ENCODE assay signal across 8 cellular contexts in genomic region chr15:75577401-75578205, GRCh38. TPM values are rescaled to one million over a fixed set of nuclear protein-coding genes. Genes with fewer than 3 reads are reported as not detected.
A peak's percentile ranks its signal among the peaks of the same experiment; 100 is the strongest.
DNase-seq lines count a peak whose midpoint lies in the region; ATAC-seq and TF ChIP-seq lines count a peak whose summit lies in the region.

No MANE protein-coding gene starts in this region.

- H3K18ac ChIP-seq in trophoblast cell (ENCODE audit: low read length), result no peak overlapping the region

- peak overlapping the region; percentile 98 for H3K4me3 ChIP-seq in BE2C (ENCODE audit: low read depth, low read length)
- H3K4me3 ChIP-seq in foreskin fibroblast (ENCODE audit: low read depth in 1 of 2, low read length in 2 of 2), result peak overlapping the region; percentile 69 to 81
- peak overlapping the region; percentile 90 for H3K4me3 ChIP-seq in trophoblast cell (ENCODE audit: low read depth, low read length)

- no peak overlapping the region for H2AK5ac ChIP-seq in trophoblast cell (ENCODE audit: low read length)

- no CpG with 5 or more reads among the region's 13 CpGs for WGBS in trophoblast cell (ENCODE audit: extremely low coverage, insufficient coverage, insufficient read length)

- CTCF ChIA-PET in activated CD4-positive, alpha-beta memory T cell treated with anti-CD3 and anti-CD28 coated beads for 36 hours (lab: Charles Lee), result interaction anchor here (1.0 to 4.2 kb wide), 7 partner anchors 13 to 209 kb away, joined by 5 to 19 read pairs (median 12); partner anchors contain the start of genes IMP3, MAN2C1 and SIN3A

- no peaks in the 10 kb centered on the region for H3K27me3 Mint-ChIP-seq in activated CD4-positive, alpha-beta memory T cell treated with anti-CD3 and anti-CD28 coated beads for 36 hours

- no peak for ATAC-seq in GM21390 (IDR thresholded peaks at IDR 0.05; ENCODE audit: unreplicated experiment)

- no peak for DNase-seq in BE2C
- peak; percentile 8 for DNase-seq in HK-2 (ENCODE audit: unreplicated experiment)
- peak; percentile 13 for DNase-seq in activated CD4-positive, alpha-beta memory T cell treated with anti-CD3 and anti-CD28 coated beads for 36 hours
- peak in 1 of 2 donors; percentile 37 for DNase-seq in foreskin fibroblast
- peak; percentile 63 to 97 for DNase-seq in trophoblast cell
- no peak for DNase-seq in NCI-H446 (lab: John Stamatoyannopoulos, UW)
- DNase-seq in HUDEP-2 (lab: John Stamatoyannopoulos, UW; ENCODE audit: unreplicated experiment in 76 of 76), result no peak

- H4K12ac ChIP-seq in trophoblast cell (ENCODE audit: low read depth, low read length), result peak overlapping the region; percentile 50

- no peak overlapping the region for H3K27ac ChIP-seq in trophoblast cell (ENCODE audit: low read depth, low read length)

- H3K4me1 Mint-ChIP-seq in activated CD4-positive, alpha-beta memory T cell treated with anti-CD3 and anti-CD28 coated beads for 36 hours (ENCODE audit: low read depth), result peaks cover 30% of the 10 kb centered on the region

- no peak for TF ChIP-seq CTCF in BE2C (IDR thresholded peaks at IDR 0.05; ENCODE audit: low read depth, low read length)
- no peak for TF ChIP-seq CTCF in foreskin fibroblast (IDR thresholded peaks at IDR 0.05; ENCODE audit: low read depth, low read length)

- H2AFZ ChIP-seq in trophoblast cell (ENCODE audit: insufficient read depth, low read length, poor library complexity), result peak overlapping the region; percentile 28

- peak overlapping the region; percentile 20 for H2BK120ac ChIP-seq in trophoblast cell (ENCODE audit: insufficient read depth, low read length, poor library complexity)

- no peak overlapping the region for H4K91ac ChIP-seq in trophoblast cell (ENCODE audit: low read depth, low read length)

- H3K9me3 Mint-ChIP-seq in activated CD4-positive, alpha-beta memory T cell treated with anti-CD3 and anti-CD28 coated beads for 36 hours, result no peaks in the 10 kb centered on the region

- H3K79me2 ChIP-seq in trophoblast cell (ENCODE audit: control insufficient read depth, insufficient read depth, low read length, poor library complexity), result peaks cover 15% of the 10 kb centered on the region

- H2BK5ac ChIP-seq in trophoblast cell (ENCODE audit: low read depth, low read length, poor library complexity), result no peak overlapping the region

- peak overlapping the region; percentile 96 for H3K14ac ChIP-seq in trophoblast cell (ENCODE audit: low read length)

- peaks cover 4% of the 10 kb centered on the region for H3K4me1 ChIP-seq in BE2C
- H3K4me1 ChIP-seq in trophoblast cell (ENCODE audit: control insufficient read depth in 1 of 2, insufficient read depth in 2 of 2, low read length in 2 of 2), result peaks cover 3 to 4% of the 10 kb centered on the region in 2 experiments

- H3K27me3 ChIP-seq in BE2C (no peaks in the 10 kb centered on the region), trophoblast cell (ENCODE audit: insufficient read depth, low read length) (no peaks in the 10 kb centered on the region)

- H3K9ac ChIP-seq in trophoblast cell (ENCODE audit: low read length), result peak overlapping the region; percentile 95

- H3K79me1 ChIP-seq in trophoblast cell (ENCODE audit: low read length), result peaks cover 13% of the 10 kb centered on the region

- peak overlapping the region; percentile 95 for H3K4me2 ChIP-seq in trophoblast cell (ENCODE audit: low read length)

- H3K4ac ChIP-seq in trophoblast cell (ENCODE audit: low read depth, low read length), result peak overlapping the region; percentile 95

- peak overlapping the region; percentile 91 for H3K4me3 Mint-ChIP-seq in activated CD4-positive, alpha-beta memory T cell treated with anti-CD3 and anti-CD28 coated beads for 36 hours

- intact Hi-C loops in activated CD4-positive, alpha-beta memory T cell treated with anti-CD3 and anti-CD28 coated beads for 36 hours (cut with micrococcal nuclease), result loop anchor here (2.0 kb wide), 2 partner anchors 63 to 123 kb away; partner anchors contain the start of gene IMP3

- POLR2A ChIA-PET in activated CD4-positive, alpha-beta memory T cell treated with anti-CD3 and anti-CD28 coated beads for 36 hours (lab: Charles Lee), result interaction anchor here (1.0 to 2.7 kb wide), 5 partner anchors 12 to 209 kb away, joined by 4 to 18 read pairs (median 6); partner anchors contain the start of genes IMP3 and MAN2C1

- no peaks in the 10 kb centered on the region; the same call in 1 of the 2 replicates for H3K9me3 ChIP-seq in BE2C
- H3K9me3 ChIP-seq in trophoblast cell (ENCODE audit: insufficient read depth, low read depth, low read length), result no peaks in the 10 kb centered on the region

- peaks cover 4% of the 10 kb centered on the region for H3K36me3 ChIP-seq in BE2C
- peaks cover 0 to 2% of the 10 kb centered on the region in 2 experiments for H3K36me3 ChIP-seq in trophoblast cell (ENCODE audit: control insufficient read depth in 1 of 2, insufficient read depth in 2 of 2, low read length in 2 of 2)

- H3K23ac ChIP-seq in trophoblast cell (ENCODE audit: low read length), result no peak overlapping the region

- no peak overlapping the region for H2BK12ac ChIP-seq in trophoblast cell (ENCODE audit: low read length)

- peaks cover 6% of the 10 kb centered on the region for H3K36me3 Mint-ChIP-seq in activated CD4-positive, alpha-beta memory T cell treated with anti-CD3 and anti-CD28 coated beads for 36 hours

- H4K8ac ChIP-seq in trophoblast cell (ENCODE audit: low read depth, low read length), result peak overlapping the region; percentile 22

- H3K27ac Mint-ChIP-seq in activated CD4-positive, alpha-beta memory T cell treated with anti-CD3 and anti-CD28 coated beads for 36 hours, result peak overlapping the region; percentile 93

RNA-seq across cellular contexts. Expression of gene PTPN9, which starts 1.5 kb away (rescaled TPM):
- polyA plus RNA-seq in BE2C (2012; ENCODE audit: insufficient read depth, insufficient read length, low read depth), result 44.3 TPM
- total RNA-seq in activated CD4-positive, alpha-beta memory T cell treated with anti-CD3 and anti-CD28 coated beads for 36 hours, result 10 to 100 TPM; 19.2 to 20.9 TPM
- polyA plus RNA-seq in trophoblast cell (2013), result 14.6 and 15.5 TPM in 2 replicates

RNA-seq across cellular contexts. Expression of gene SNUPN, which starts 47.9 kb away (rescaled TPM):
- 15.7 TPM for polyA plus RNA-seq in BE2C (2012; ENCODE audit: insufficient read depth, insufficient read length, low read depth)
- total RNA-seq in activated CD4-positive, alpha-beta memory T cell treated with anti-CD3 and anti-CD28 coated beads for 36 hours, result 10 to 100 TPM; 33.4 to 34.2 TPM
- polyA plus RNA-seq in trophoblast cell (2013), result 10.5 and 10.6 TPM in 2 replicates

Comparison
In these comparisons a context has a peak if more than half of its experiments do, and no peak if none do; other contexts are left out.
1. DNase-seq: peak in HK-2 (single experiment), activated CD4-positive, alpha-beta memory T cell treated with anti-CD3 and anti-CD28 coated beads for 36 hours (single experiment) and trophoblast cell (2 of 2); none in BE2C (single experiment), NCI-H446 (0 of 2) and HUDEP-2 (0 of 76).
2. Peak in every context shown above with its lines, with median percentiles within 50 percentile points of each other: H3K4me3 ChIP-seq.